In genomic region chr2:200811336-200812121, GRCh38 we compare ENCODE assay signal across 8 cellular contexts. TPM values are rescaled to one million over a fixed set of nuclear protein-coding genes. Genes with fewer than 3 reads are reported as not detected.
A peak's percentile ranks its signal among the peaks of the same experiment; 100 is the strongest.
DNase-seq lines count a peak whose midpoint lies in the region; ATAC-seq and TF ChIP-seq lines count a peak whose summit lies in the region.

Gene BZW1, plus strand, starts transcription at chr2:200811910. Its CDS starts 1,308 bp downstream, at chr2:200813218.

- H3K27ac ChIP-seq in PC-3 (ENCODE audit: low read length) (peak within 1 kb of the TSS; percentile 97), epithelial cell of prostate (peak within 1 kb of the TSS; percentile 95)

- ATAC-seq in GM21576 (IDR thresholded peaks at IDR 0.05; ENCODE audit: unreplicated experiment) (peak; percentile 78), PC-3 (peak; percentile 76)

- H3K79me2 ChIP-seq in PC-3 (ENCODE audit: low read length) = peaks cover 54% of the 10 kb centered on the region

- TF ChIP-seq RAD21 in Ishikawa (IDR thresholded peaks at IDR 0.05; ENCODE audit: low read depth) = no peak

- no peaks in the 10 kb centered on the region for H3K9me3 ChIP-seq in PC-3 (ENCODE audit: low read length)

- H3K4me2 ChIP-seq in PC-3 (ENCODE audit: low read length) = peak within 1 kb of the TSS; percentile 97

- H4K20me1 ChIP-seq in PC-3 (ENCODE audit: low read length) = peaks cover 42% of the 10 kb centered on the region

- H3K36me3 ChIP-seq in PC-3 (ENCODE audit: low read depth, low read length) = peaks cover 42% of the 10 kb centered on the region

- peak within 1 kb of the TSS; percentile 98 for H3K9ac ChIP-seq in PC-3 (ENCODE audit: low read length)

- peak; percentile 93 for DNase-seq in DMS114 treated with DMSO at 0.1 percent for 48 hours (lab: John Stamatoyannopoulos, UW; ENCODE audit: unreplicated experiment)
- DNase-seq in PC-3 = peak; percentile 97
- DNase-seq in activated T-cell treated with anti-CD3 and anti-CD28 coated beads for 48 hours (ENCODE audit: low read depth) = peak; percentile 93
- DNase-seq in epithelial cell of prostate (ENCODE audit: low read depth, low spot score) = peak; percentile 79
- peak; percentile 97 for DNase-seq in mucosa of gallbladder (ENCODE audit: low spot score)
- DNase-seq in stimulated activated CD8-positive, alpha-beta memory T cell treated with anti-CD3 and anti-CD28 coated beads, Interleukin-4, amount 100 ng/mL, for 4 hours (ENCODE audit: low read depth in 2 of 2, low spot score in 1 of 2) = peak; percentile 93 to 94

- no peaks in the 10 kb centered on the region for H3F3A ChIP-seq in PC-3 (ENCODE audit: low read length, unreplicated experiment)

- peak; percentile 25; the same call in 1 of the 2 replicates for TF ChIP-seq EP300 in Ishikawa (IDR thresholded peaks at IDR 0.05; ENCODE audit: borderline replicate concordance)

- H3K27me3 ChIP-seq in PC-3 (ENCODE audit: low read length) = no peaks in the 10 kb centered on the region

- peak within 1 kb of the TSS; percentile 84 for H2AFZ ChIP-seq in PC-3 (ENCODE audit: low read length)

- H3K4me3 ChIP-seq in PC-3 (ENCODE audit: low read length) = peak within 1 kb of the TSS; percentile 84

- CTCF ChIA-PET in PC-3 (lab: Charles Lee) = interaction anchor here (0.6 kb wide), 1 partner anchor 24 kb away, joined by 3 read pairs; no protein-coding TSS in a partner anchor

- no peaks in the 10 kb centered on the region for H3K9me2 ChIP-seq in PC-3 (replicated peaks; ENCODE audit: low read length)

- TF ChIP-seq CTCF in PC-3 (conservative IDR thresholded peaks at IDR 0.05; ENCODE audit: low read depth, low read length) = no peak

- intact Hi-C loops in PC-3 (cut with micrococcal nuclease) = loop anchor here (1.0 to 2.0 kb wide), 4 partner anchors 49 to 98 kb away; no protein-coding TSS in a partner anchor

- no TSS peak for BruUV-seq in PC-3 (replicated peaks; lab: Mats Ljungman, UMichigan)

- peaks cover 41% of the 10 kb centered on the region for H3K4me1 ChIP-seq in PC-3 (ENCODE audit: insufficient read depth, low read length)

- POLR2A ChIA-PET in PC-3 (lab: Charles Lee; ENCODE audit: unreplicated experiment) = no interaction called here

TF ChIP-seq in Ishikawa, 13 proteins besides CTCF, POLR2A, EP300 and RAD21:
- TF ChIP-seq TEAD4 (IDR thresholded peaks at IDR 0.05) (no peak), CREB1 (IDR thresholded peaks at IDR 0.05; ENCODE audit: low read depth) (peak; percentile 26; the same call in 1 of the 2 replicates), MAX (IDR thresholded peaks at IDR 0.05) (peak; percentile 23; the same call in 1 of the 2 replicates), TAF1 (IDR thresholded peaks at IDR 0.05; ENCODE audit: low read depth) (peak; percentile 89), EGR1 (IDR thresholded peaks at IDR 0.05) (peak; percentile 92), YY1 (IDR thresholded peaks at IDR 0.05; ENCODE audit: low read depth) (peak; percentile 29; the same call in 1 of the 2 replicates), ZBTB7A (IDR thresholded peaks at IDR 0.05; ENCODE audit: low read depth) (no peak)
TF ChIP-seq in Ishikawa: peak in this region for 5.

RNA-seq across cellular contexts. Expression of gene BZW1, which starts in this region (rescaled TPM):
- total RNA-seq in PC-3 (2014; rRNA removed) = 389 and 626 TPM in 2 replicates
- total RNA-seq in mucosa of gallbladder = 158 TPM

Comparison
In these comparisons a context has a peak if more than half of its experiments do, and no peak if none do; other contexts are left out.
1. Peak in every context shown above with its lines: DNase-seq, ATAC-seq, H3K4me3 ChIP-seq and H3K27ac ChIP-seq.